8 cellular contexts compared by ENCODE assay signal in the genomic region with DNA sequence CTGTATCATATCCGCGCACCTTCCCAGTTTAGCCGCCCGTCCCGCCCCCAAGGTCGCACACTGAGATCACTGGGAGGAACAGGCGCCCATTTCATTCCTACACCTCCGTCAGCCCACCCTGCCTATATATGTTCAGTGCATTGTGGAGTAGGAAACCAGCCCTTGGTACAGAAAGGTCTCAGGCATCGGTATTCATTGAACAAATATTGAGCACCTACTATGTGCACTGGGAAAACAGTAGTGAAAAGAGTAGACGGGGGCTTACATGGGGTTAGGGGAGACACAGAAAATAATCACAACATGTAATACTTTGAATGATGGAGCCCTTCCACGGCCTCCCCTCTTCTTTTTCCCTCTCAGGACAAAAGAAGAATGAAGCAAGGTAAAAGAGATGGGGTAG. TPM values are rescaled to one million over a fixed set of nuclear protein-coding genes. Genes with fewer than 3 reads are reported as not detected.
DNase-seq lines count a peak whose midpoint lies in the region; ATAC-seq and TF ChIP-seq lines count a peak whose summit lies in the region.

No MANE protein-coding gene starts in this region.

- POLR2A ChIA-PET in activated B cell treated with CpG ODN at 0.5 μM for 24 hours (lab: Charles Lee) = no interaction called here

- no peak for ATAC-seq in activated T-cell treated with anti-CD3 and anti-CD28 coated beads, Interleukin-2, amount 50 U/mL, for 4 hours
- no peak for ATAC-seq in activated B cell treated with CpG ODN at 0.5 μM for 24 hours (ENCODE audit: low read depth)
- no peak for ATAC-seq in GM21786 (IDR thresholded peaks at IDR 0.05; ENCODE audit: unreplicated experiment)

- H3K27ac ChIP-seq in temporal lobe (ENCODE audit: low read depth, low read length) = peak overlapping the region; percentile 92

- H3K27me3 Mint-ChIP-seq in activated T-cell treated with anti-CD3 and anti-CD28 coated beads, Interleukin-2, amount 50 U/mL, for 4 hours (ENCODE audit: low read depth) = no peaks in the 10 kb centered on the region
- H3K27me3 Mint-ChIP-seq in activated B cell treated with CpG ODN at 0.5 μM for 24 hours = no peaks in the 10 kb centered on the region
- peaks cover 0 to 5% (median 0%) of the 10 kb centered on the region in 3 donors for H3K27me3 Mint-ChIP-seq in immature natural killer cell (ENCODE audit: low read depth in 3 of 3)

- intact Hi-C loops in activated B cell treated with CpG ODN at 0.5 μM for 24 hours (cut with micrococcal nuclease) = loop anchor here (2.0 to 10.0 kb wide), 2 partner anchors 44 to 1768 kb away; partner anchors contain the start of gene LMAN1

- H3K36me3 Mint-ChIP-seq in activated T-cell treated with anti-CD3 and anti-CD28 coated beads, Interleukin-2, amount 50 U/mL, for 4 hours (ENCODE audit: insufficient read depth) = peaks cover 3% of the 10 kb centered on the region
- H3K36me3 Mint-ChIP-seq in activated B cell treated with CpG ODN at 0.5 μM for 24 hours (ENCODE audit: low read depth) = no peaks in the 10 kb centered on the region
- H3K36me3 Mint-ChIP-seq in immature natural killer cell = peaks cover 0 to 7% (median 4%) of the 10 kb centered on the region in 3 donors

- CTCF ChIA-PET in activated B cell treated with CpG ODN at 0.5 μM for 24 hours (lab: Charles Lee) = no interaction called here

- H3K4me3 Mint-ChIP-seq in activated T-cell treated with anti-CD3 and anti-CD28 coated beads, Interleukin-2, amount 50 U/mL, for 4 hours = peak overlapping the region; percentile 85
- peak overlapping the region; percentile 86 for H3K4me3 Mint-ChIP-seq in activated B cell treated with CpG ODN at 0.5 μM for 24 hours
- H3K4me3 Mint-ChIP-seq in immature natural killer cell = peak overlapping the region; percentile 85 to 91 (median 89)

- H3K4me1 Mint-ChIP-seq in activated T-cell treated with anti-CD3 and anti-CD28 coated beads, Interleukin-2, amount 50 U/mL, for 4 hours (ENCODE audit: low read depth) = peaks cover 23% of the 10 kb centered on the region
- H3K4me1 Mint-ChIP-seq in activated B cell treated with CpG ODN at 0.5 μM for 24 hours (peaks cover 14% of the 10 kb centered on the region), immature natural killer cell (peaks cover 12 to 26% of the 10 kb centered on the region in 2 donors)

- H3K9me3 Mint-ChIP-seq in activated T-cell treated with anti-CD3 and anti-CD28 coated beads, Interleukin-2, amount 50 U/mL, for 4 hours = no peaks in the 10 kb centered on the region
- H3K9me3 Mint-ChIP-seq in activated B cell treated with CpG ODN at 0.5 μM for 24 hours (no peaks in the 10 kb centered on the region), immature natural killer cell (no peaks in the 10 kb centered on the region)

- no peak for DNase-seq in activated T-cell treated with anti-CD3 and anti-CD28 coated beads, Interleukin-2, amount 50 U/mL, for 4 hours
- DNase-seq in activated T-cell treated with anti-CD3 and anti-CD28 coated beads, Interleukin-2, amount 50 U/mL, for 1 hour = no peak
- DNase-seq in activated B cell treated with CpG ODN at 0.5 μM for 24 hours (no peak), immature natural killer cell (no peak), epidermal melanocyte (ENCODE audit: insufficient read length, low spot score) (no peak), OCI-M1 (lab: John Stamatoyannopoulos, UW) (no peak)

- H3K27ac Mint-ChIP-seq in activated B cell treated with CpG ODN at 0.5 μM for 24 hours = no peak overlapping the region
- H3K27ac Mint-ChIP-seq in immature natural killer cell = peak overlapping the region in 5 of 6 donors; percentile 46 to 92 (median 85)

- TF ChIP-seq CTCF in activated B cell treated with CpG ODN at 0.5 μM for 24 hours (IDR thresholded peaks at IDR 0.05) = no peak

RNA-seq across cellular contexts. Expression of gene FECH, which starts 0.8 kb away (rescaled TPM):
- total RNA-seq in activated T-cell treated with anti-CD3 and anti-CD28 coated beads, Interleukin-2, amount 50 U/mL, for 4 hours = 10 to 100 TPM; 14.7 to 18.7 (median 17.8) TPM
- 9.2 and 9.3 TPM in 2 replicates for total RNA-seq in activated B cell treated with CpG ODN at 0.5 μM for 24 hours
- polyA plus RNA-seq in immature natural killer cell = 10 to 100 TPM; 37.1 to 59.9 (median 41.6) TPM
- total RNA-seq in temporal lobe = 19.7 TPM

RNA-seq across cellular contexts. Expression of gene NARS1, which starts 34.4 kb away (rescaled TPM):
- 100 to 1,000 TPM; 142 to 152 (median 151) TPM for total RNA-seq in activated T-cell treated with anti-CD3 and anti-CD28 coated beads, Interleukin-2, amount 50 U/mL, for 4 hours
- 107 and 114 TPM in 2 replicates for total RNA-seq in activated B cell treated with CpG ODN at 0.5 μM for 24 hours
- polyA plus RNA-seq in immature natural killer cell = 10 to 100 TPM; 31.1 to 63.7 (median 59.5) TPM
- total RNA-seq in temporal lobe = 101 TPM
